16 cellular contexts compared by ENCODE assay signal in the genomic region with DNA sequence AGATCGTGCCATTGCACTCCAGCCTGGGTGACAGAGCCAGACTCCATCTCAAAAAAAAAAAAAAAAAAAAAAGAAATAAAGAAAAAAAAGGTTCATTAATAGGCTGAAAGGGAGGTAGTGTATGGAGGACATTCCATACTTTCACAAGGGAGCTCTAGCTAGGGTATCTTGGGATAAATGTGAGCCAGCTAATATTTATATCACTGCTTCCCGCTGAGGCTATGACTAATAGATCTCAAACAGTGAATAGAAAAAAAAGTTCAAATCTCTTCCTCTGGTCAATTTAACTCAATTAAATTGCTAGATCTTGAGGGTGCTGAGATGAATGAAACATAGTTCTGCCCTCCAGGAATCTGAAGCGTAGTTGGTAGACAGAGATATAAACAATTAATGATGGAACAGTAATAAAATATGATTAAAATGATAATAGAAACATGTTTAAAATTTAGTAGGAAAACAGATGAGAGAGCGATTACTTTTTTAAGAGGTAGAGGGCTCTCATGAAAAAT. TPM values are rescaled to one million over a fixed set of nuclear protein-coding genes. Genes with fewer than 3 reads are reported as not detected.
A peak's percentile ranks its signal among the peaks of the same experiment; 100 is the strongest.
DNase-seq lines count a peak whose midpoint lies in the region; ATAC-seq and TF ChIP-seq lines count a peak whose summit lies in the region.
"Had no signal": no experiment of that assay in that cellular context is flagged by ENCODE, and none has a peak within 500 bp of the region (broad histone marks: within the 10 kb centered on the region; RNA-seq: fewer than 3 reads in every experiment).

No MANE protein-coding gene starts in this region.

- dilution Hi-C loops in IMR-90 (cut with HindIII; ENCODE audit: low sequenced_read_pairs, unreplicated experiment), result no loop called here

- no peak overlapping the region for H2AK9ac ChIP-seq in IMR-90 (replicated peaks; ENCODE audit: low read depth, low read length, poor library complexity)

- no peak for TF ChIP-seq RAD21 in IMR-90 (IDR thresholded peaks at IDR 0.05; ENCODE audit: low read length)

- no peak overlapping the region for H2AFZ ChIP-seq in IMR-90 (replicated peaks; ENCODE audit: low read length, poor library complexity)

- WGBS in IMR-90 (ENCODE audit: extremely low coverage in 2 of 2, insufficient read length in 1 of 2), 2 experiments, result no CpG with 5 or more reads among the region's 4 CpGs

- no peak overlapping the region for H4K8ac ChIP-seq in IMR-90 (ENCODE audit: low read depth in 2 of 2, low read length in 2 of 2)

- CTCF ChIA-PET in IMR-90 (lab: Yijun Ruan, JAX), result interaction anchor here (0.6 to 0.9 kb wide), 2 partner anchors 9 to 228 kb away, joined by 3 read pairs; no protein-coding TSS in a partner anchor
- CTCF ChIA-PET in activated CD4-positive, alpha-beta memory T cell treated with anti-CD3 and anti-CD28 coated beads, Interleukin-2, amount 10 ng/mL, durations not matched to agents 7 days and 5 days (lab: Charles Lee), result no interaction called here
- CTCF ChIA-PET in activated CD4-positive, alpha-beta memory T cell treated with anti-CD3 and anti-CD28 coated beads for 36 hours (lab: Charles Lee), result no interaction called here

- H3K27ac Mint-ChIP-seq in nephron, result peak overlapping the region; percentile 28 to 57 (median 32)
- H3K27ac Mint-ChIP-seq in activated CD4-positive, alpha-beta memory T cell treated with anti-CD3 and anti-CD28 coated beads, Interleukin-2, amount 10 ng/mL, durations not matched to agents 7 days and 5 days, result no peak overlapping the region
- no peak overlapping the region for H3K27ac Mint-ChIP-seq in activated CD4-positive, alpha-beta memory T cell treated with anti-CD3 and anti-CD28 coated beads for 36 hours
- H3K27ac Mint-ChIP-seq: CD4-positive, alpha-beta T cell had no signal

- H3K27me3 Mint-ChIP-seq in nephron (ENCODE audit: low read depth), result peaks cover 14% of the 10 kb centered on the region
- peaks cover 3% of the 10 kb centered on the region for H3K27me3 Mint-ChIP-seq in activated CD4-positive, alpha-beta memory T cell treated with anti-CD3 and anti-CD28 coated beads, Interleukin-2, amount 10 ng/mL, durations not matched to agents 7 days and 5 days
- peaks cover 4% of the 10 kb centered on the region for H3K27me3 Mint-ChIP-seq in activated CD4-positive, alpha-beta memory T cell treated with anti-CD3 and anti-CD28 coated beads for 36 hours

- no peak for TF ChIP-seq POLR2A in IMR-90 (IDR thresholded peaks at IDR 0.05; ENCODE audit: low read depth, low read length)

- no peak overlapping the region for H3K9ac ChIP-seq in IMR-90 (ENCODE audit: low read depth, low read length)

- H3K79me1 ChIP-seq in IMR-90 (ENCODE audit: low read depth in 1 of 2, low read length in 2 of 2), result no peaks in the 10 kb centered on the region

- no peak overlapping the region for H3K4me2 ChIP-seq in IMR-90 (ENCODE audit: low read depth, low read length)

- no peak overlapping the region for H2BK20ac ChIP-seq in IMR-90 (ENCODE audit: low read depth, low read length)

- DNase-seq in COLO829 (ENCODE audit: low spot score) (peak; percentile 35), IMR-90 (peak; percentile 61), choroid plexus epithelial cell (ENCODE audit: low read depth) (peak; percentile 54), GM20000 (ENCODE audit: low spot score) (no peak)
- DNase-seq in activated CD4-positive, alpha-beta memory T cell treated with anti-CD3 and anti-CD28 coated beads, Interleukin-2, amount 10 ng/mL, durations not matched to agents 7 days and 5 days, result no peak
- DNase-seq in activated CD4-positive, alpha-beta memory T cell treated with anti-CD3 and anti-CD28 coated beads for 36 hours, result no peak
- DNase-seq: BE2C; Calu3; CD4-positive, alpha-beta T cell; HCEC 1CT; NCI-H187; NCI-H69 had no signal

- H3K4me3 Mint-ChIP-seq in nephron, result no peak overlapping the region
- H3K4me3 Mint-ChIP-seq in activated CD4-positive, alpha-beta memory T cell treated with anti-CD3 and anti-CD28 coated beads, Interleukin-2, amount 10 ng/mL, durations not matched to agents 7 days and 5 days, result no peak overlapping the region
- no peak overlapping the region for H3K4me3 Mint-ChIP-seq in activated CD4-positive, alpha-beta memory T cell treated with anti-CD3 and anti-CD28 coated beads for 36 hours
- H3K4me3 Mint-ChIP-seq: CD4-positive, alpha-beta T cell had no signal

- 0 out of 2 replicates have a peak overlapping the region, but pooled peaks have one; percentile 21 for H3K56ac ChIP-seq in IMR-90 (ENCODE audit: extremely low read depth, insufficient read depth, low read length)

- in situ Hi-C loops in IMR-90 (cut with MboI; ENCODE audit: low sequenced_read_pairs), result no loop called here

- POLR2A ChIA-PET in IMR-90 (lab: Charles Lee; ENCODE audit: unreplicated experiment), result no interaction called here
- POLR2A ChIA-PET in activated CD4-positive, alpha-beta memory T cell treated with anti-CD3 and anti-CD28 coated beads, Interleukin-2, amount 10 ng/mL, durations not matched to agents 7 days and 5 days (lab: Charles Lee), result no interaction called here
- POLR2A ChIA-PET in activated CD4-positive, alpha-beta memory T cell treated with anti-CD3 and anti-CD28 coated beads for 36 hours (lab: Charles Lee), result no interaction called here

- no peak overlapping the region for H3K4me3 ChIP-seq in IMR-90 (ENCODE audit: insufficient read depth, low read depth, low read length)
- H3K4me3 ChIP-seq in choroid plexus epithelial cell (ENCODE audit: low read depth, low read length), result no peak overlapping the region
- H3K4me3 ChIP-seq: SJSA1 had no signal

- H3K18ac ChIP-seq in IMR-90 (ENCODE audit: low read depth, low read length), result no peak overlapping the region

- H4K5ac ChIP-seq in IMR-90 (ENCODE audit: low read depth, low read length), result no peak overlapping the region

- no peak overlapping the region for H3K23ac ChIP-seq in IMR-90 (ENCODE audit: low read depth, low read length)

- no peaks in the 10 kb centered on the region for H3K9me3 Mint-ChIP-seq in nephron
- H3K9me3 Mint-ChIP-seq in activated CD4-positive, alpha-beta memory T cell treated with anti-CD3 and anti-CD28 coated beads, Interleukin-2, amount 10 ng/mL, durations not matched to agents 7 days and 5 days, result no peaks in the 10 kb centered on the region
- no peaks in the 10 kb centered on the region for H3K9me3 Mint-ChIP-seq in activated CD4-positive, alpha-beta memory T cell treated with anti-CD3 and anti-CD28 coated beads for 36 hours
- H3K9me3 Mint-ChIP-seq: CD4-positive, alpha-beta T cell had no signal

- H2BK120ac ChIP-seq in IMR-90 (ENCODE audit: low read depth, low read length), result no peak overlapping the region

- H4K20me1 ChIP-seq in IMR-90 (ENCODE audit: insufficient read depth, low read length), result no peaks in the 10 kb centered on the region

- no peak overlapping the region for H2BK15ac ChIP-seq in IMR-90 (ENCODE audit: low read depth, low read length)

- no peak overlapping the region for H4K91ac ChIP-seq in IMR-90 (ENCODE audit: insufficient read depth, low read depth, low read length)

- no peaks in the 10 kb centered on the region for H3K36me3 Mint-ChIP-seq in nephron (ENCODE audit: low read depth)
- H3K36me3 Mint-ChIP-seq in activated CD4-positive, alpha-beta memory T cell treated with anti-CD3 and anti-CD28 coated beads, Interleukin-2, amount 10 ng/mL, durations not matched to agents 7 days and 5 days (ENCODE audit: low read depth), result no peaks in the 10 kb centered on the region
- no peaks in the 10 kb centered on the region for H3K36me3 Mint-ChIP-seq in activated CD4-positive, alpha-beta memory T cell treated with anti-CD3 and anti-CD28 coated beads for 36 hours

- no peaks in the 10 kb centered on the region for H3K36me3 ChIP-seq in IMR-90 (ENCODE audit: control insufficient read depth, insufficient read depth, low read length)
- H3K36me3 ChIP-seq: BE2C, SJSA1 had no signal

- no peaks in the 10 kb centered on the region for H3K9me3 ChIP-seq in IMR-90 (ENCODE audit: control insufficient read depth, insufficient read depth, low read length)
- H3K9me3 ChIP-seq: SJSA1 had no signal

- H3K4me1 ChIP-seq in IMR-90 (ENCODE audit: control insufficient read depth, insufficient read depth, low read length), result peaks cover 7% of the 10 kb centered on the region
- H3K4me1 ChIP-seq: SJSA1 had no signal

- H3K4ac ChIP-seq in IMR-90 (ENCODE audit: low read depth, low read length), result no peak overlapping the region

- no peak for TF ChIP-seq CTCF in IMR-90 (conservative IDR thresholded peaks at IDR 0.05; ENCODE audit: low read depth, low read length)
- no peak for TF ChIP-seq CTCF in choroid plexus epithelial cell (conservative IDR thresholded peaks at IDR 0.05; ENCODE audit: low read depth, low read length)
- TF ChIP-seq CTCF in nephron (IDR thresholded peaks at IDR 0.05; ENCODE audit: unreplicated experiment in 3 of 3), result no peak
- TF ChIP-seq CTCF in GM20000 (IDR thresholded peaks at IDR 0.05; ENCODE audit: extremely low read depth, missing control alignments), result no peak

- no peak overlapping the region for H2AK5ac ChIP-seq in IMR-90 (ENCODE audit: low read depth, low read length)

- H2BK5ac ChIP-seq in IMR-90 (ENCODE audit: low read depth, low read length, poor library complexity, severe bottlenecking), result no peak overlapping the region

- H3K14ac ChIP-seq in IMR-90 (replicated peaks; ENCODE audit: low read depth, low read length), result no peak overlapping the region

- H3K27ac ChIP-seq in IMR-90 (ENCODE audit: insufficient read depth, low read length), result no peak overlapping the region
- H3K27ac ChIP-seq: SJSA1 had no signal

- H3K9me1 ChIP-seq in IMR-90 (ENCODE audit: insufficient read depth, low read length), result no peaks in the 10 kb centered on the region

- BruUV-seq in IMR-90 (replicated peaks; lab: Mats Ljungman, UMichigan), result no TSS peak

- no peaks in the 10 kb centered on the region for H3K27me3 ChIP-seq in IMR-90 (ENCODE audit: control insufficient read depth, insufficient read depth, low read length)
- H3K27me3 ChIP-seq: BE2C, SJSA1 had no signal

- peaks cover 33% of the 10 kb centered on the region for H3K4me1 Mint-ChIP-seq in nephron
- no peaks in the 10 kb centered on the region for H3K4me1 Mint-ChIP-seq in activated CD4-positive, alpha-beta memory T cell treated with anti-CD3 and anti-CD28 coated beads, Interleukin-2, amount 10 ng/mL, durations not matched to agents 7 days and 5 days
- no peaks in the 10 kb centered on the region for H3K4me1 Mint-ChIP-seq in activated CD4-positive, alpha-beta memory T cell treated with anti-CD3 and anti-CD28 coated beads for 36 hours (ENCODE audit: low read depth)

- peak; percentile 55; the same call in 1 of the 2 replicates for ATAC-seq in IMR-90 (ENCODE audit: low read depth)

- intact Hi-C loops in IMR-90 (cut with micrococcal nuclease), result no loop called here
- intact Hi-C loops in activated CD4-positive, alpha-beta memory T cell treated with anti-CD3 and anti-CD28 coated beads for 36 hours (cut with micrococcal nuclease), result no loop called here

TF ChIP-seq in IMR-90, 13 proteins besides CTCF, POLR2A, EP300 and RAD21 (continues in another document):
- TF ChIP-seq RCOR1 (IDR thresholded peaks at IDR 0.05; ENCODE audit: insufficient replicate concordance, low read length), result no peak

RNA-seq across cellular contexts. Expression of gene SHISA3, which starts 55.7 kb away (rescaled TPM):
- total RNA-seq in IMR-90 (2012; rRNA removed), result under 0.01 and 0.18 TPM in 2 replicates
- polyA plus RNA-seq in IMR-90 (2012; rRNA removed), result 0.77 and 0.85 TPM in 2 replicates
- polyA plus RNA-seq in IMR-90 (2012; cell fraction: cytosol; rRNA removed), result 0.10 and 1.1 TPM in 2 replicates
- polyA plus RNA-seq in IMR-90 (2012; cell fraction: nucleus; rRNA removed; ENCODE audit: low replicate concordance), result 0.44 and 0.59 TPM in 2 replicates
- total RNA-seq in activated CD4-positive, alpha-beta memory T cell treated with anti-CD3 and anti-CD28 coated beads, Interleukin-2, amount 10 ng/mL, durations not matched to agents 7 days and 5 days, result under 1 TPM; 0.58 to 0.60 TPM
- total RNA-seq in activated CD4-positive, alpha-beta memory T cell treated with anti-CD3 and anti-CD28 coated beads for 36 hours, result under 1 TPM; 0.14 to 0.27 TPM
- total RNA-seq: Calu3; CD4-positive, alpha-beta T cell; LHCN-M2; RPMI7951 had no signal

Comparison
In these comparisons a context has a peak if more than half of its experiments do, and no peak if none do; other contexts are left out.
1. DNase-seq: peak in COLO829 (single experiment), IMR-90 (single experiment) and choroid plexus epithelial cell (single experiment); none in activated CD4-positive, alpha-beta memory T cell treated with anti-CD3 and anti-CD28 coated beads, Interleukin-2, amount 10 ng/mL, durations not matched to agents 7 days and 5 days (single experiment), GM20000 (single experiment) and activated CD4-positive, alpha-beta memory T cell treated with anti-CD3 and anti-CD28 coated beads for 36 hours (single experiment).
2. H3K27ac Mint-ChIP-seq: peak in nephron (3 of 3); none in activated CD4-positive, alpha-beta memory T cell treated with anti-CD3 and anti-CD28 coated beads, Interleukin-2, amount 10 ng/mL, durations not matched to agents 7 days and 5 days (single experiment) and activated CD4-positive, alpha-beta memory T cell treated with anti-CD3 and anti-CD28 coated beads for 36 hours (single experiment).